9 cellular contexts compared by ENCODE assay signal in the genomic region with DNA sequence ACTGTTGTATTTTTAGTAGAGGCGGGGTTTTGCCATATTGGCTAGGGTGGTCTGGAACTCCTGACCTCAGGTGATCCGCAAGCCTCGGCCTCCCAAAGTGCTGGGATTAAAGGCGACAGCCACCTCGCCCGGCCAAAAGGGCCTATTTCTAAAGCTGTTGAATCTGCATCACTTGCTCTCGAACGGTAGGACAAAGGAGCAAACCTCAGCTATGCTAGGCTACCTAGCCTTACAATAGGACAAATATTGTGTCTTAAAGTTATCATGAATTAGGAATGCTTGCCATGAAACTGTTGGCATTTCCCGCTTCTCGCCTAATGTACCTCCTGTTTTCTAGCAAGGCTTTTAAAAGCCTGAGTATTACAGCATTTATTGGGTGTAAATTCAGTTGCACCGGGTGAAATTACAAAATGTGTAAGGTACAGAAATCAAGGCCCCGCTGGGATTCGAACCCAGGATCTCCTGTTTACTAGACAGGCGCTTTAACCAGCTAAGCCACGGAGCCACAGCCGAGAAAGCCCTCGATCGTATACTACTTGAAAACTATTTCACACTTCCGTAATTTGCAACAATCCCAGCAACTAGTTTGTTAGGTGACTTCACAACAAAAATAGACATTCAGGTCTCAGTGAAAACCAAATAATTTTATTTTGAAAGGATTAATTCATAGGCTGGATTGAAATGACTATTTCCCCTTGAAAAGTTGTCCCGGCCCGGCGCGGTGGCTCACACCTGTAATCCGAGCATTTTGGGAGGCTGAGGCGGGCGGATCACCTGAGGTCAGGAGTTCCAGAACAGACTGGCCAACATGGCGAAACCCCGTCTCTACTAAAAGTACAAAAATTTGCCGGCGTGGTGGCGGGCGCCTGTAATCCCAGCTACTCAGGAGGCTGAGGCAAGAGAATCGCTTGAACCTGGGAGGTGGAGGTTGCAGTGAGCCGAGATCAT.
DNase-seq lines count a peak whose midpoint lies in the region; ATAC-seq and TF ChIP-seq lines count a peak whose summit lies in the region.
"Had no signal": no experiment of that assay in that cellular context is flagged by ENCODE, and none has a peak within 500 bp of the region (broad histone marks: within the 10 kb centered on the region; RNA-seq: fewer than 3 reads in every experiment).

No MANE protein-coding gene starts in this region.

- H3K9me3 ChIP-seq in CD4-positive, alpha-beta memory T cell (ENCODE audit: control insufficient read depth in 1 of 2, low read length in 2 of 2): no peaks in the 10 kb centered on the region
- no peaks in the 10 kb centered on the region for H3K9me3 ChIP-seq in OCI-LY7 (ENCODE audit: low read length)
- H3K9me3 ChIP-seq in hepatocyte (ENCODE audit: low read depth): no peaks in the 10 kb centered on the region

- H3K4me3 Mint-ChIP-seq in CD4-positive, alpha-beta memory T cell: peak overlapping the region in 7 of 8 donors; percentile 6 to 87 (median 43)
- H3K4me3 Mint-ChIP-seq in stimulated activated naive CD8-positive, alpha-beta T cell treated with anti-CD3 and anti-CD28 coated beads, Interleukin-15, amount 100 ng/mL, for 72 hours: no peak overlapping the region

- H2AFZ ChIP-seq in OCI-LY7 (ENCODE audit: low read length) (no peak overlapping the region), hepatocyte (no peak overlapping the region)

- BruUV-seq in OCI-LY7 (replicated peaks; lab: Mats Ljungman, UMichigan): no TSS peak

- ATAC-seq in HG03565 (IDR thresholded peaks at IDR 0.05; ENCODE audit: unreplicated experiment): peak; percentile 23
- peak; percentile 38 for ATAC-seq in stimulated activated naive CD8-positive, alpha-beta T cell treated with anti-CD3 and anti-CD28 coated beads, Interleukin-15, amount 100 ng/mL, for 72 hours
- ATAC-seq in HG03439 (IDR thresholded peaks at IDR 0.05; ENCODE audit: unreplicated experiment): no peak

- H3K36me3 Mint-ChIP-seq in CD4-positive, alpha-beta memory T cell: peaks cover 0 to 18% of the 10 kb centered on the region in 2 donors

- H3K27me3 ChIP-seq in CD4-positive, alpha-beta memory T cell (ENCODE audit: insufficient read depth, low read length): peaks cover 28% of the 10 kb centered on the region
- peaks cover 33% of the 10 kb centered on the region for H3K27me3 ChIP-seq in hepatocyte

- peaks cover 28 to 40% of the 10 kb centered on the region in 2 donors for H3K27me3 Mint-ChIP-seq in CD4-positive, alpha-beta memory T cell
- H3K27me3 Mint-ChIP-seq in stimulated activated naive CD8-positive, alpha-beta T cell treated with anti-CD3 and anti-CD28 coated beads, Interleukin-15, amount 100 ng/mL, for 72 hours: peaks cover 37% of the 10 kb centered on the region

- H3K79me2 ChIP-seq in OCI-LY7 (ENCODE audit: insufficient read depth, low read depth, low read length) (no peaks in the 10 kb centered on the region), hepatocyte (no peaks in the 10 kb centered on the region)

- peaks cover 16 to 29% (median 21%) of the 10 kb centered on the region in 4 donors for H3K4me1 Mint-ChIP-seq in CD4-positive, alpha-beta memory T cell
- H3K4me1 Mint-ChIP-seq in stimulated activated naive CD8-positive, alpha-beta T cell treated with anti-CD3 and anti-CD28 coated beads, Interleukin-15, amount 100 ng/mL, for 72 hours: peaks cover 45% of the 10 kb centered on the region

- H3K9me2 ChIP-seq in OCI-LY7 (ENCODE audit: insufficient read depth, low read length) (no peaks in the 10 kb centered on the region), hepatocyte (replicated peaks; ENCODE audit: insufficient read depth) (no peaks in the 10 kb centered on the region)

- TF ChIP-seq CTCF in OCI-LY7 (conservative IDR thresholded peaks at IDR 0.05; ENCODE audit: low read length) (no peak), hepatocyte (IDR thresholded peaks at IDR 0.05; ENCODE audit: poor library complexity) (no peak)

- no peaks in the 10 kb centered on the region for H4K20me1 ChIP-seq in OCI-LY7 (ENCODE audit: insufficient read depth, low read length)
- H4K20me1 ChIP-seq in hepatocyte (ENCODE audit: insufficient read depth, poor library complexity, severe bottlenecking): no peaks in the 10 kb centered on the region

- 48% methylated on average over 34 of the region's 34 CpGs for WGBS in hepatocyte (ENCODE audit: low lambda C conversion rate, missing lambda C conversion rate)

- peaks cover 0 to 51% (median 20%) of the 10 kb centered on the region in 8 donors for H3K9me3 Mint-ChIP-seq in CD4-positive, alpha-beta memory T cell
- peaks cover 0 to 8% of the 10 kb centered on the region in 2 donors for H3K9me3 Mint-ChIP-seq in stimulated activated naive CD8-positive, alpha-beta T cell treated with anti-CD3 and anti-CD28 coated beads, Interleukin-15, amount 100 ng/mL, for 72 hours
- H3K9me3 Mint-ChIP-seq: nephron had no signal

- peak overlapping the region in 5 of 7 donors; percentile 25 to 99 (median 76) for H3K27ac Mint-ChIP-seq in CD4-positive, alpha-beta memory T cell
- peak overlapping the region; percentile 72 to 96 for H3K27ac Mint-ChIP-seq in stimulated activated naive CD8-positive, alpha-beta T cell treated with anti-CD3 and anti-CD28 coated beads, Interleukin-15, amount 100 ng/mL, for 72 hours
- H3K27ac Mint-ChIP-seq: nephron had no signal

- no peak overlapping the region for H3K4me3 ChIP-seq in CD4-positive, alpha-beta memory T cell (ENCODE audit: low read length in 2 of 2)
- no peak overlapping the region for H3K4me3 ChIP-seq in OCI-LY7 (ENCODE audit: low read depth, low read length, poor library complexity, severe bottlenecking)
- H3K4me3 ChIP-seq in hepatocyte: no peak overlapping the region

- H3K27ac ChIP-seq in CD4-positive, alpha-beta memory T cell (ENCODE audit: low read depth, low read length): no peak overlapping the region
- H3K27ac ChIP-seq in OCI-LY7 (ENCODE audit: low read depth, low read length, poor library complexity, severe bottlenecking) (no peak overlapping the region), hepatocyte (no peak overlapping the region)

- H3K36me3 ChIP-seq in CD4-positive, alpha-beta memory T cell (ENCODE audit: insufficient read depth, low read length): no peaks in the 10 kb centered on the region
- H3K36me3 ChIP-seq in OCI-LY7 (ENCODE audit: insufficient read depth, low read length) (no peaks in the 10 kb centered on the region), hepatocyte (replicated peaks; ENCODE audit: insufficient read depth, low read depth) (no peaks in the 10 kb centered on the region)

- intact Hi-C loops in CD4-positive, alpha-beta memory T cell (cut with micrococcal nuclease): loop anchor here (5.0 to 10.0 kb wide), 3 partner anchors 213 to 1360 kb away; a partner anchor contains a TSS
- intact Hi-C loops in OCI-LY7 (cut with micrococcal nuclease; ENCODE audit: unreplicated experiment): loop anchor here (5.0 kb wide), 2 partner anchors 207 to 507 kb away; no protein-coding TSS in a partner anchor

- POLR2A ChIA-PET in CD4-positive, alpha-beta memory T cell (lab: Charles Lee; ENCODE audit: partially characterized antibody): interaction anchor here (0.7 to 1.1 kb wide), 3 partner anchors 9 to 1227 kb away, joined by 3 to 5 read pairs (median 3); no protein-coding TSS in a partner anchor
- POLR2A ChIA-PET in OCI-LY7 (lab: Charles Lee): interaction anchor here (0.6 kb wide), 1 partner anchor 42 kb away, joined by 3 read pairs; no protein-coding TSS in a partner anchor

- CTCF ChIA-PET in CD4-positive, alpha-beta memory T cell (lab: Charles Lee; ENCODE audit: partially characterized antibody): no interaction called here
- CTCF ChIA-PET in OCI-LY7 (lab: Charles Lee; ENCODE audit: unreplicated experiment): no interaction called here

- peaks cover 14% of the 10 kb centered on the region for H3K4me1 ChIP-seq in CD4-positive, alpha-beta memory T cell (ENCODE audit: insufficient read depth, low read length)
- no peaks in the 10 kb centered on the region for H3K4me1 ChIP-seq in OCI-LY7 (ENCODE audit: insufficient read depth, low read length, poor library complexity, severe bottlenecking)
- H3K4me1 ChIP-seq in hepatocyte (ENCODE audit: insufficient read depth): peaks cover 12% of the 10 kb centered on the region

- no peak overlapping the region for H3K4me2 ChIP-seq in OCI-LY7 (ENCODE audit: low read length)
- no peak overlapping the region for H3K4me2 ChIP-seq in hepatocyte

- DNase-seq in CD4-positive, alpha-beta memory T cell: peak; percentile 48 to 82 (median 60)
- DNase-seq in OCI-LY7 (ENCODE audit: low spot score) (peak; percentile 28), activated T-cell treated with anti-CD3 and anti-CD28 coated beads for 48 hours (ENCODE audit: low read depth) (peak; percentile 61), hepatocyte (ENCODE audit: low spot score) (peak; percentile 65), NCI-H128 (lab: John Stamatoyannopoulos, UW; ENCODE audit: unreplicated experiment) (no peak)
- DNase-seq in stimulated activated naive CD8-positive, alpha-beta T cell treated with anti-CD3 and anti-CD28 coated beads, Interleukin-15, amount 100 ng/mL, for 72 hours: peak; percentile 50 to 72

Comparison
In these comparisons a context has a peak if more than half of its experiments do, and no peak if none do; other contexts are left out.
1. H3K4me3 Mint-ChIP-seq: peak in CD4-positive, alpha-beta memory T cell (7 of 8); none in stimulated activated naive CD8-positive, alpha-beta T cell treated with anti-CD3 and anti-CD28 coated beads, Interleukin-15, amount 100 ng/mL, for 72 hours (0 of 2).